Comparison of ENCODE assay signal across 17 cellular contexts in genomic region chr3:71586810-71587242, GRCh38. TPM values are rescaled to one million over a fixed set of nuclear protein-coding genes. Genes with fewer than 3 reads are reported as not detected.
DNase-seq lines count a peak whose midpoint lies in the region; FAIRE-seq and TF ChIP-seq lines count a peak whose summit lies in the region.
"Had no signal": no experiment of that assay in that cellular context is flagged by ENCODE, and none has a peak within 500 bp of the region (broad histone marks: within the 10 kb centered on the region; RNA-seq: fewer than 3 reads in every experiment).

No MANE protein-coding gene starts in this region.

- no peaks in the 10 kb centered on the region for H3K27me3 ChIP-seq in Karpas-422 (ENCODE audit: low read length)
- H3K27me3 ChIP-seq in neutrophil, result no peaks in the 10 kb centered on the region

- peaks cover 9% of the 10 kb centered on the region for H3K79me2 ChIP-seq in Karpas-422 (ENCODE audit: low read length)

- H3K4me1 ChIP-seq in Karpas-422 (ENCODE audit: low read length) (peaks cover 53% of the 10 kb centered on the region), neutrophil (ENCODE audit: control insufficient read depth in 1 of 2, insufficient read depth in 1 of 2, low read depth in 1 of 2, low read length in 1 of 2) (peaks cover 26% of the 10 kb centered on the region in 2 experiments)

- no peak for TF ChIP-seq CTCF in D721Med (IDR thresholded peaks at IDR 0.05; ENCODE audit: insufficient read depth, missing control alignments)
- TF ChIP-seq CTCF in neutrophil (IDR thresholded peaks at IDR 0.05), result peak; percentile 4

- no peak overlapping the region for H3K9ac ChIP-seq in Karpas-422 (ENCODE audit: low read length)

- peak; percentile 51 for FAIRE-seq in D721Med (lab: Jason Lieb, UNC)

- H3K36me3 Mint-ChIP-seq in activated naive CD8-positive, alpha-beta T cell treated with anti-CD3 and anti-CD28 coated beads for 36 hours, result peaks cover 14% of the 10 kb centered on the region
- H3K36me3 Mint-ChIP-seq: brain had no signal

- H3K4me2 ChIP-seq in Karpas-422 (ENCODE audit: low read depth, low read length, poor library complexity, severe bottlenecking), result peak overlapping the region; percentile 93

- no peak overlapping the region for H2AFZ ChIP-seq in Karpas-422 (ENCODE audit: low read length)

- H3K4me3 ChIP-seq in Karpas-422 (ENCODE audit: low read length), result no peak overlapping the region
- no peak overlapping the region for H3K4me3 ChIP-seq in neutrophil (ENCODE audit: low read depth in 1 of 2, low read length in 1 of 2)

- no peak overlapping the region for H3K27ac ChIP-seq in Karpas-422 (ENCODE audit: low read length)
- peak overlapping the region; percentile 100 for H3K27ac ChIP-seq in neutrophil

- H3K9me2 ChIP-seq in Karpas-422 (replicated peaks; ENCODE audit: insufficient read depth, low read length), result no peaks in the 10 kb centered on the region

- H3K36me3 ChIP-seq in Karpas-422 (ENCODE audit: insufficient read depth, low read length), result no peaks in the 10 kb centered on the region
- H3K36me3 ChIP-seq in neutrophil, result no peaks in the 10 kb centered on the region

- no peaks in the 10 kb centered on the region for H3K9me3 Mint-ChIP-seq in activated naive CD8-positive, alpha-beta T cell treated with anti-CD3 and anti-CD28 coated beads for 36 hours
- H3K9me3 Mint-ChIP-seq: activated T-helper 1 cell treated with anti-CD3 and anti-CD28 coated beads, Interleukin-12 subunit alpha, Interleukin-12 subunit beta, Interleukin-2, Interleukin-4 antibody, amounts not matched to agents 30 ng/mL and 10 ng/mL and 1 ng/mL, durations not matched to agents 14 hours and 24 hours and 36 hours had no signal

- H3K27me3 Mint-ChIP-seq in activated naive CD8-positive, alpha-beta T cell treated with anti-CD3 and anti-CD28 coated beads for 36 hours, result peaks cover 4% of the 10 kb centered on the region
- H3K27me3 Mint-ChIP-seq: activated CD4-positive, alpha-beta T cell treated with anti-CD3 and anti-CD28 coated beads for 36 hours; activated naive CD8-positive, alpha-beta T cell treated with anti-CD3 and anti-CD28 coated beads, Interleukin-2, amount 10 ng/mL, durations not matched to agents 7 days and 5 days had no signal

- H4K20me1 ChIP-seq in Karpas-422 (ENCODE audit: insufficient read depth, low read depth, low read length), result no peaks in the 10 kb centered on the region

- no peak overlapping the region for H3K4me3 Mint-ChIP-seq in activated naive CD8-positive, alpha-beta T cell treated with anti-CD3 and anti-CD28 coated beads for 36 hours
- H3K4me3 Mint-ChIP-seq: activated CD4-positive, alpha-beta T cell treated with anti-CD3 and anti-CD28 coated beads for 36 hours; activated T-helper 1 cell treated with anti-CD3 and anti-CD28 coated beads, Interleukin-12 subunit alpha, Interleukin-12 subunit beta, Interleukin-2, Interleukin-4 antibody, amounts not matched to agents 30 ng/mL and 10 ng/mL and 1 ng/mL, durations not matched to agents 14 hours and 24 hours and 36 hours had no signal

- peak overlapping the region; percentile 25 for H3K27ac Mint-ChIP-seq in activated naive CD8-positive, alpha-beta T cell treated with anti-CD3 and anti-CD28 coated beads for 36 hours
- H3K27ac Mint-ChIP-seq: activated CD4-positive, alpha-beta T cell treated with anti-CD3 and anti-CD28 coated beads for 36 hours; activated naive CD8-positive, alpha-beta T cell treated with anti-CD3 and anti-CD28 coated beads, Interleukin-2, amount 10 ng/mL, durations not matched to agents 7 days and 5 days; activated T-helper 1 cell treated with anti-CD3 and anti-CD28 coated beads, Interleukin-12 subunit alpha, Interleukin-12 subunit beta, Interleukin-2, Interleukin-4 antibody, amounts not matched to agents 30 ng/mL and 10 ng/mL and 1 ng/mL, durations not matched to agents 14 hours and 24 hours and 36 hours had no signal

- no peak for DNase-seq in D721Med (ENCODE audit: insufficient read length, low spot score)
- DNase-seq in Karpas-422, result no peak
- DNase-seq in activated naive CD8-positive, alpha-beta T cell treated with anti-CD3 and anti-CD28 coated beads for 36 hours, result no peak
- no peak for DNase-seq in GOT3 (lab: John Stamatoyannopoulos, UW)
- DNase-seq in NCI-H187 (lab: John Stamatoyannopoulos, UW), result no peak
- no peak for DNase-seq in HPDE6-E6E7 (ENCODE audit: extremely low spot score)
- DNase-seq: activated naive CD8-positive, alpha-beta T cell treated with anti-CD3 and anti-CD28 coated beads, Interleukin-2, amount 10 ng/mL, durations not matched to agents 7 days and 5 days; COR-L47; effector CD8-positive, alpha-beta T cell; left ventricle myocardium superior; NCI-H1694; NCI-H774; stimulated activated CD4-positive, alpha-beta T cell treated with anti-CD3 and anti-CD28 coated beads, Interleukin-2, amount 100 ng/mL, for 48 hours had no signal

- H3K4me1 Mint-ChIP-seq in activated naive CD8-positive, alpha-beta T cell treated with anti-CD3 and anti-CD28 coated beads for 36 hours, result peaks cover 58% of the 10 kb centered on the region

- H3K9me3 ChIP-seq in Karpas-422 (ENCODE audit: low read length) (no peaks in the 10 kb centered on the region), neutrophil (no peaks in the 10 kb centered on the region)

RNA-seq across cellular contexts. Expression of gene FOXP1, which starts 3.3 kb away (rescaled TPM):
- total RNA-seq in Karpas-422 (2014; rRNA removed; shearing (Covaris generic); ENCODE audit: low replicate concordance), result 202 and 334 TPM in 2 replicates
- total RNA-seq in activated naive CD8-positive, alpha-beta T cell treated with anti-CD3 and anti-CD28 coated beads for 36 hours, result 100 to 1,000 TPM; 203 to 205 TPM
